Comparison of ENCODE assay signal across 8 cellular contexts in the genomic region with DNA sequence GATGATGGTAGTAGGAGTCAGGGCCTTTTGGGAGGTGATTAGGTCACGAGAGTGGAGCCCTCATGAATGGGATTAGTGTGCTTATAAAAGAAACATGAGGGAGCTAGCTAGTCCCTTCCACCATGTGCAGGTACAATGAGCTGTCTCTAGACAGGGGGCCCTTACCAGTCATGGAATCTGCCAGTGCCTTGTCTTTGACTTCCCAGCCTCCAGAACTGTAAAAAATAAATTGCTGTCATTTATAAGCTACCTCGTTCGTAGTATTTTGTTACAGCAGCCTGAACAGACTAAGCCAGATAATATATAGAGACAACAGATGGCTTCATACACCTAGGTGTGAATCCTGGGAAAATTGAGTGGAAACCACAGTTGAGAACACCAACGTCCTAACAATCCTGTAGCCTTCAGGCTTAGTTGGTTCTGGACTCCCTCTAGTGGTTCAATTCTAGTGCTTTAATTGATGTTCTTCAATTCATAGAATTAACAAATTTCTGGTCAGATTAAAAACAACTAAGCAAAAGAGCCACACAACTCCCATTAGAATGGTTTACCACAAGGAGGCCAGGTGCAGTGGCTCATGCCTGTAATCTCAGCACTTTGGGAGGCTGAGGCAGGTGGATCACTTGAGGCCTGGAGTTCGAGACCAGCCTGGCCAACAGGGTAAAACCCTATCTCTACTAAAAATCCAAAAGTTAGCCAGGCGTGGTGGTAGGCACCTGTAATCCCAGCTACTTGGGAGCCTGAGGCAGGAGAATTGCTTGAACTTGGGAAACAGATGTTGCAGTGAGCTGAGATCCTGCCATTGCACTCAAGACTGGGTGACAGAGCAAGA.
DNase-seq lines count a peak whose midpoint lies in the region; ATAC-seq and TF ChIP-seq lines count a peak whose summit lies in the region.

No MANE protein-coding gene starts in this region.

- H3K27me3 ChIP-seq in tibial artery, result peaks cover 0 to 4% of the 10 kb centered on the region in 2 donors

- ATAC-seq in GM21390 (IDR thresholded peaks at IDR 0.05; ENCODE audit: unreplicated experiment) (no peak), HG03565 (IDR thresholded peaks at IDR 0.05; ENCODE audit: unreplicated experiment) (no peak)

- H3K4me3 ChIP-seq in tibial artery, result no peak overlapping the region

- TF ChIP-seq CTCF in VCaP (conservative IDR thresholded peaks at IDR 0.05) (peak; percentile 83), tibial artery (IDR thresholded peaks at IDR 0.05) (peak; percentile 73 to 78)

- no peak overlapping the region for H3K27ac ChIP-seq in VCaP
- no peak overlapping the region for H3K27ac ChIP-seq in tibial artery

- H3K9me3 ChIP-seq in tibial artery, result no peaks in the 10 kb centered on the region

- intact Hi-C loops in tibial artery (cut with DNase I; ENCODE audit: low total_unique reads), result loop anchor here (10.0 kb wide), 2 partner anchors 95 to 195 kb away; no protein-coding TSS in a partner anchor

- peaks cover 0 to 17% (median 10%) of the 10 kb centered on the region in 4 donors for H3K4me1 ChIP-seq in tibial artery

- peak; percentile 49 for DNase-seq in SIG-M5 treated with dmso at 0.1 percent for 504 hours (lab: John Stamatoyannopoulos, UW; ENCODE audit: unreplicated experiment)
- DNase-seq in SIG-M5 (lab: John Stamatoyannopoulos, UW), result no peak
- peak; percentile 63 for DNase-seq in NCI-H1092 treated with DMSO at 0.1 percent for 48 hours (lab: John Stamatoyannopoulos, UW)
- peak; percentile 23 for DNase-seq in iPS-NIHi11 (ENCODE audit: low spot score)
- DNase-seq in tibial artery, result no peak

- no peaks in the 10 kb centered on the region for H3K36me3 ChIP-seq in tibial artery

Comparison
In these comparisons a context has a peak if more than half of its experiments do, and no peak if none do; other contexts are left out.
1. DNase-seq: peak in SIG-M5 treated with dmso at 0.1 percent for 504 hours (single experiment), NCI-H1092 treated with DMSO at 0.1 percent for 48 hours (single experiment) and iPS-NIHi11 (single experiment); none in SIG-M5 (single experiment) and tibial artery (0 of 2).